Comparison of ENCODE assay signal across 8 cellular contexts in genomic region chr1:119139857-119140176, GRCh38. TPM values are rescaled to one million over a fixed set of nuclear protein-coding genes. Genes with fewer than 3 reads are reported as not detected.
DNase-seq lines count a peak whose midpoint lies in the region; ATAC-seq and TF ChIP-seq lines count a peak whose summit lies in the region.

No MANE protein-coding gene starts in this region.

- TF ChIP-seq CTCF in fibroblast of lung (conservative IDR thresholded peaks at IDR 0.05 in 1 of 2, IDR thresholded peaks at IDR 0.05 in 1 of 2; ENCODE audit: low read depth in 1 of 2, low read length in 2 of 2), result no peak

- peak overlapping the region; percentile 54 to 77 (median 70) for H3K4me3 ChIP-seq in fibroblast of lung (replicated peaks in 1 of 4; ENCODE audit: control extremely low read depth in 1 of 4, insufficient read depth in 1 of 4, low read depth in 3 of 4, low read length in 4 of 4)
- H3K4me3 ChIP-seq in skeletal muscle cell (ENCODE audit: low read depth, low read length), result peak overlapping the region; percentile 70

- no peaks in the 10 kb centered on the region for H3K9me3 ChIP-seq in fibroblast of lung (ENCODE audit: control insufficient read depth, insufficient read depth, low read depth, low read length)

- H3K79me2 ChIP-seq in fibroblast of lung (ENCODE audit: control insufficient read depth, insufficient read depth, low read length), result peaks cover 5% of the 10 kb centered on the region

- peak; percentile 32 for ATAC-seq in HG02588 (IDR thresholded peaks at IDR 0.05; ENCODE audit: unreplicated experiment)

- peak overlapping the region; percentile 99 for H3K27ac ChIP-seq in fibroblast of lung (ENCODE audit: insufficient read depth, low read length)

- peak; percentile 72 for DNase-seq in NCI-H2029 (lab: John Stamatoyannopoulos, UW)
- DNase-seq in NCI-H2029 treated with DMSO at 0.1 percent for 48 hours (lab: John Stamatoyannopoulos, UW), result no peak
- DNase-seq in NCI-H69 (lab: John Stamatoyannopoulos, UW), result peak; percentile 82
- DNase-seq in fibroblast of lung (ENCODE audit: low read depth in 2 of 2), result no peak
- DNase-seq in skeletal muscle cell (ENCODE audit: low read depth), result no peak
- DNase-seq in foreskin melanocyte, result no peak
- DNase-seq in activated CD4-positive, alpha-beta T cell treated with anti-CD3 and anti-CD28 coated beads, Interleukin-2, amount 50 U/mL, for 1 hour, result no peak

- peak overlapping the region; percentile 93 for H3K4me2 ChIP-seq in fibroblast of lung (ENCODE audit: extremely low read depth, insufficient read depth, low read length)

- H4K20me1 ChIP-seq in fibroblast of lung (ENCODE audit: control insufficient read depth, extremely low read depth, insufficient read depth, low read length), result no peaks in the 10 kb centered on the region

- peaks cover 7% of the 10 kb centered on the region for H3K4me1 ChIP-seq in fibroblast of lung (ENCODE audit: control insufficient read depth, extremely low read depth, insufficient read depth, low read length)

- no peaks in the 10 kb centered on the region for H3K36me3 ChIP-seq in fibroblast of lung (ENCODE audit: control insufficient read depth, insufficient read depth, low read length)

- H2AFZ ChIP-seq in fibroblast of lung (ENCODE audit: low read length), result peak overlapping the region; percentile 91

- peak overlapping the region; percentile 93 for H3K9ac ChIP-seq in fibroblast of lung (ENCODE audit: insufficient read depth, low read length)

- no peaks in the 10 kb centered on the region for H3K27me3 ChIP-seq in fibroblast of lung (ENCODE audit: control insufficient read depth, insufficient read depth, low read length)

RNA-seq across cellular contexts. Expression of gene WARS2, which starts 0.6 kb away (rescaled TPM):
- 20.3 and 22.1 TPM in 2 replicates for total RNA-seq in fibroblast of lung
- 12.6 and 13.3 TPM in 2 replicates for polyA plus RNA-seq in fibroblast of lung
- polyA plus RNA-seq in fibroblast of lung (2012), result 9.5 and 10.9 TPM in 2 replicates
- polyA minus RNA-seq in fibroblast of lung (ENCODE audit: low replicate concordance), result 11.4 and 24.9 TPM in 2 replicates

Comparison
In these comparisons a context has a peak if more than half of its experiments do, and no peak if none do; other contexts are left out.
1. DNase-seq: peak in NCI-H2029 (single experiment) and NCI-H69 (single experiment); none in NCI-H2029 treated with DMSO at 0.1 percent for 48 hours (single experiment), fibroblast of lung (0 of 2), skeletal muscle cell (single experiment), foreskin melanocyte (single experiment) and activated CD4-positive, alpha-beta T cell treated with anti-CD3 and anti-CD28 coated beads, Interleukin-2, amount 50 U/mL, for 1 hour (single experiment).